ENCODE assay signal across 34 cellular contexts in the genomic region with DNA sequence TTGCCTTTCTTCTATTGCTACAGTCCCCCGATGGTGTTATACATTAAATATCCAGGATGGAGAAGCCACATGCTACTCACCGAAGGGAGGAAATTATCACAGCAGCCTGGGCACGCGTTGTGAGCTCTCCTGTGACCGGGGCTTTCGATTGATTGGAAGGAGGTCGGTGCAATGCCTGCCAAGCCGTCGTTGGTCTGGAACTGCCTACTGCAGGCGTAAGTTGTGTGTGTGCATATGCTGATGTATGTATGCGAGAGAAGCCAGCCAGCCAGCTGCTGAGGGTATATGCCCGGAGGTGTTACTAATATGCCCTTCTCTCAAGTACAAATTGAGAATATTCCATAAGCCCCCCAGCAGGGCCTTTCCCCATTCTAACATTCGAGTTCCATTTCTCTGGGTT.
"Had no signal": no experiment of that assay in that cellular context is flagged by ENCODE, and none has a peak within 500 bp of the region (broad histone marks: within the 10 kb centered on the region; RNA-seq: fewer than 3 reads in every experiment).

No MANE protein-coding gene starts in this region.

- H3K36me3 ChIP-seq: MG63 had no signal

- H3K4me3 ChIP-seq: MG63 had no signal

- DNase-seq: Karpas-422, Kasumi-1, MG63, MM.1S, NCI-H1048, NCI-H1092, NCI-H1092 treated with DMSO at 0.1 percent for 48 hours, NCI-H1105, NCI-H1105 treated with DMSO at 0.1 percent for 48 hours, NCI-H1417 treated with DMSO at 0.1 percent for 48 hours, NCI-H1436, NCI-H1436 treated with DMSO at 0.1 percent for 48 hours, NCI-H146, NCI-H1694, NCI-H1694 treated with DMSO at 0.1 percent for 48 hours, NCI-H187, NCI-H187 treated with DMSO at 0.1 percent for 48 hours, NCI-H1930, NCI-H2029, NCI-H2029 treated with DMSO at 0.1 percent for 48 hours, NCI-H2081, NCI-H2081 treated with DMSO at 0.1 percent for 48 hours, NCI-H2107, NCI-H2171, NCI-H2171 treated with DMSO at 0.1 percent for 48 hours, NCI-H2227 treated with DMSO at 0.1 percent for 48 hours, NCI-H226, NCI-H345, NCI-H446, NCI-H446 treated with DMSO at 0.1 percent for 48 hours, NCI-H510A, NCI-H510A treated with DMSO at 0.1 percent for 48 hours, NCI-H524, NCI-H524 treated with DMSO at 0.1 percent for 48 hours had no signal

- H3K9me3 ChIP-seq: MG63 had no signal

- H3K27me3 ChIP-seq: MG63 had no signal
